In the genomic region with DNA sequence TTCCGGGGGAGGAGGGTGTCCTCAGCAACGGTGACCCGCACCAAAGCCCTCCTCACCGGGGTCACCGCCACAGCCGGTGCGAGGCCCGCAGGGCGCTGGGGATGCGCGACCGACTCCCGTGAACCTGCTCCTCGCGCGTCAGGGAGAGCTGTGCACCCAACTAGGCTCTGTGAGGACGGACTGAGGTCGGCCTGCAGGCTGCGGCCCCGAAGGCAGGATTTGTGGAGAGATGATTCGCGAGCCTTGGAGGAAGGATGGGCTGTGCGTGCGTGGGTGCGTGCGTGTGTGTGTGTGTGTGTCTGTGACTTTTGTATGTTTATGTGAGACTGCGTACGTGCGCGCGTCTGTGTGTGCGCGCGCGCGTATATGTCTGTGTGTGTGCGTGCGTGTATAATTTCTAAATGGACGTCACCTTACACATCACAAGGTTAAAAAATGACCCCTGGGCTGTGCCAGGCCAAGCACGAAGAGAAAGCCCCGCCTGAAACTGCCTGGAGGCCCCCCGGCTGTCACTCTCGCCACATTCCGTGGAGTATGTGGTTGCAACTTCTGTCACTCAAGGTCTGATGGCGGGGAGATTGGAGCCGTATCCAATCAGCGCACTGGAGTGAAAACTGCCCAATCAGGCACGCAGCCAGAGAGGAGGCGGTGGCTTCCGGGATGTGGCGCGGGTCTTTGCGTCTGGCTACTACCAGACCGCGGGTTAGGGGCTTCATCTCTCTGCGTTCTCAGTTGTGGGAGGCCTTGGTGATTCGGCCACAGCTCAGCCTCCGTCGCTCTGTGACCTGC, we compare ENCODE assay signal across 8 cellular contexts. TPM values are rescaled to one million over a fixed set of nuclear protein-coding genes. Genes with fewer than 3 reads are reported as not detected.
DNase-seq lines count a peak whose midpoint lies in the region; ATAC-seq, FAIRE-seq and TF ChIP-seq lines count a peak whose summit lies in the region.

TSS of gene ZNF141 (plus strand) at position 672 of the 789 bp plus-strand sequence. CDS start 170 bp downstream, outside the sequence.

- CTCF ChIA-PET in HepG2 (lab: Yijun Ruan, JAX; ENCODE audit: low intra/inter-chr PET ratio, low total read pairs): no interaction called here

- H3K4me3 ChIP-seq in liver (ENCODE audit: low read depth in 1 of 3, low read length in 3 of 3) (peak within 1 kb of the TSS; percentile 77 to 97 (median 95)), HepG2 (replicated peaks in 1 of 3; ENCODE audit: insufficient read depth in 1 of 3, low read depth in 2 of 3, low read length in 3 of 3) (no peak within 1 kb of the TSS)

- TF ChIP-seq CTCF in liver (IDR thresholded peaks at IDR 0.05; ENCODE audit: low read depth, low read length, missing input control) (no peak), HepG2 (CRISPR knock-in tag; IDR thresholded peaks at IDR 0.05) (no peak)

- H3K9me3 ChIP-seq in liver (ENCODE audit: control insufficient read depth in 4 of 4, low read length in 3 of 4) (peaks cover 15 to 22% (median 16%) of the 10 kb centered on the region in 4 donors), HepG2 (ENCODE audit: low read length) (peaks cover 87% of the 10 kb centered on the region)

- no peak for FAIRE-seq in HepG2 (lab: Jason Lieb, UNC)

- TF ChIP-seq RAD21 in liver (IDR thresholded peaks at IDR 0.05): no peak
- no peak for TF ChIP-seq RAD21 in HepG2 (CRISPR knock-in tag; IDR thresholded peaks at IDR 0.05)

- intact Hi-C loops in HepG2 (cut with micrococcal nuclease; ENCODE audit: unreplicated experiment): no loop called here

- TF ChIP-seq EP300 in HepG2 (IDR thresholded peaks at IDR 0.05; ENCODE audit: low read depth in 2 of 2, low read length in 2 of 2) (no peak), HepG2 (CRISPR knock-in tag; IDR thresholded peaks at IDR 0.05; ENCODE audit: borderline replicate concordance) (no peak)

- POLR2A ChIA-PET in HepG2 (lab: Yijun Ruan, JAX): no interaction called here

- peaks cover 0 to 8% (median 5%) of the 10 kb centered on the region in 4 donors for H3K36me3 ChIP-seq in liver (ENCODE audit: control insufficient read depth in 4 of 4, insufficient read depth in 3 of 4, low read depth in 1 of 4, low read length in 3 of 4)
- H3K36me3 ChIP-seq in HepG2 (replicated peaks in 1 of 2; ENCODE audit: control insufficient read depth in 1 of 2, insufficient read depth in 2 of 2, low read length in 2 of 2): no peaks in the 10 kb centered on the region

- H3K9ac ChIP-seq in liver (ENCODE audit: low read depth in 1 of 2, low read length in 2 of 2) (peak within 1 kb of the TSS; percentile 52 to 86), HepG2 (ENCODE audit: insufficient read depth, low read depth, low read length) (no peak within 1 kb of the TSS)

- H3K79me2 ChIP-seq in HepG2 (ENCODE audit: insufficient read depth, low read length): no peaks in the 10 kb centered on the region

- no peak within 1 kb of the TSS for H3K4me2 ChIP-seq in HepG2 (ENCODE audit: low read depth, low read length)

- H3K27me3 ChIP-seq in liver (ENCODE audit: control insufficient read depth in 4 of 4, insufficient read depth in 4 of 4, low read length in 3 of 4) (no peaks in the 10 kb centered on the region), HepG2 (ENCODE audit: control insufficient read depth in 1 of 2, insufficient read depth in 2 of 2, low read length in 2 of 2) (no peaks in the 10 kb centered on the region)

- under 1% methylated on average over 59 of the region's 59 CpGs for WGBS in liver
- 76% methylated on average over 49 of the region's 59 CpGs for WGBS in HepG2 (ENCODE audit: low lambda C conversion rate)

- no peak; the same call in 2 of the 3 replicates for ATAC-seq in HepG2
- peak; percentile 96 for ATAC-seq in HG03060 (IDR thresholded peaks at IDR 0.05; ENCODE audit: low read depth, unreplicated experiment)

- no TSS peak for BruUV-seq in HepG2 (replicated peaks; lab: Mats Ljungman, UMichigan)

- in situ Hi-C loops in HepG2 (cut with HindIII; ENCODE audit: extremely low pct_ligation_motif_present, low pct_unique_long_range_greater_than_20kb): no loop called here

- H3K4me1 ChIP-seq in liver (ENCODE audit: control insufficient read depth in 4 of 4, insufficient read depth in 4 of 4, low read length in 3 of 4): peaks cover 4 to 12% (median 8%) of the 10 kb centered on the region in 4 donors
- no peaks in the 10 kb centered on the region for H3K4me1 ChIP-seq in HepG2 (ENCODE audit: insufficient read depth, low read length)

- peak within 1 kb of the TSS; percentile 86 to 97 for H3K27ac ChIP-seq in liver (ENCODE audit: low read depth in 1 of 2, low read length in 2 of 2)
- H3K27ac ChIP-seq in HepG2 (ENCODE audit: extremely low read length, insufficient read depth, low read length): no peak within 1 kb of the TSS

- no peaks in the 10 kb centered on the region for H4K20me1 ChIP-seq in HepG2 (ENCODE audit: insufficient read depth, low read length)

- no peak for DNase-seq in HepG2 (ENCODE audit: low spot score)
- DNase-seq in NCI-H2196 (lab: John Stamatoyannopoulos, UW; ENCODE audit: unreplicated experiment): peak; percentile 93
- peak; percentile 84 for DNase-seq in activated CD4-positive, CD25-positive, alpha-beta regulatory T cell treated with anti-CD3 and anti-CD28 coated beads, Interleukin-2, amount 50 U/mL, for 72 hours
- DNase-seq in cerebellar cortex (ENCODE audit: low spot score): peak; percentile 99
- peak; percentile 99 for DNase-seq in iris pigment epithelial cell (ENCODE audit: low read depth)
- peak; percentile 80 for DNase-seq in stimulated activated CD4-positive, alpha-beta T cell treated with anti-CD3 and anti-CD28 coated beads, Interleukin-12 subunit alpha, Interleukin-12 subunit beta, amount 100 ng/mL, for 4 hours

- no peak within 1 kb of the TSS for H2AFZ ChIP-seq in HepG2 (ENCODE audit: low read length)

- TF ChIP-seq POLR2A in HepG2 (IDR thresholded peaks at IDR 0.05; ENCODE audit: insufficient read depth in 1 of 2, low read depth in 2 of 2, low read length in 2 of 2): no peak

TF ChIP-seq in liver, 16 proteins besides CTCF, POLR2A, EP300 and RAD21 (continues in another document):
- peak; percentile 60 to 62 for TF ChIP-seq RXRA (IDR thresholded peaks at IDR 0.05)
- peak in 1 of 2 donors; percentile 16 for TF ChIP-seq JUND (IDR thresholded peaks at IDR 0.05)
- no peak for TF ChIP-seq FOXA2 (IDR thresholded peaks at IDR 0.05)
- TF ChIP-seq TAF1 (conservative IDR thresholded peaks at IDR 0.05): no peak

TF ChIP-seq in HepG2, 621 proteins besides CTCF, POLR2A, EP300 and RAD21 (continues in another document):
- TF ChIP-seq ZNF451 (CRISPR knock-in tag; IDR thresholded peaks at IDR 0.05): no peak
- TF ChIP-seq ARHGAP35 (CRISPR knock-in tag; IDR thresholded peaks at IDR 0.05; ENCODE audit: borderline replicate concordance): no peak
- no peak for TF ChIP-seq ZNF75D (CRISPR knock-in tag; IDR thresholded peaks at IDR 0.05; ENCODE audit: borderline replicate concordance)
- TF ChIP-seq, protein P1, sequence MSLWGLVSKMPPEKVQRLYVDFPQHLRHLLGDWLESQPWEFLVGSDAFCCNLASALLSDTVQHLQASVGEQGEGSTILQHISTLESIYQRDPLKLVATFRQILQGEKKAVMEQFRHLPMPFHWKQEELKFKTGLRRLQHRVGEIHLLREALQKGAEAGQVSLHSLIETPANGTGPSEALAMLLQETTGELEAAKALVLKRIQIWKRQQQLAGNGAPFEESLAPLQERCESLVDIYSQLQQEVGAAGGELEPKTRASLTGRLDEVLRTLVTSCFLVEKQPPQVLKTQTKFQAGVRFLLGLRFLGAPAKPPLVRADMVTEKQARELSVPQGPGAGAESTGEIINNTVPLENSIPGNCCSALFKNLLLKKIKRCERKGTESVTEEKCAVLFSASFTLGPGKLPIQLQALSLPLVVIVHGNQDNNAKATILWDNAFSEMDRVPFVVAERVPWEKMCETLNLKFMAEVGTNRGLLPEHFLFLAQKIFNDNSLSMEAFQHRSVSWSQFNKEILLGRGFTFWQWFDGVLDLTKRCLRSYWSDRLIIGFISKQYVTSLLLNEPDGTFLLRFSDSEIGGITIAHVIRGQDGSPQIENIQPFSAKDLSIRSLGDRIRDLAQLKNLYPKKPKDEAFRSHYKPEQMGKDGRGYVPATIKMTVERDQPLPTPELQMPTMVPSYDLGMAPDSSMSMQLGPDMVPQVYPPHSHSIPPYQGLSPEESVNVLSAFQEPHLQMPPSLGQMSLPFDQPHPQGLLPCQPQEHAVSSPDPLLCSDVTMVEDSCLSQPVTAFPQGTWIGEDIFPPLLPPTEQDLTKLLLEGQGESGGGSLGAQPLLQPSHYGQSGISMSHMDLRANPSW (CRISPR knock-in tag; IDR thresholded peaks at IDR 0.05; ENCODE audit: borderline replicate concordance): no peak
- no peak for TF ChIP-seq NONO (IDR thresholded peaks at IDR 0.05)
- no peak for TF ChIP-seq NONO (CRISPR knock-in tag; conservative IDR thresholded peaks at IDR 0.05)

RNA-seq across cellular contexts. Expression of gene ZNF141, which starts in this region (rescaled TPM):
- total RNA-seq in liver: 10 to 100 TPM; 12.4 to 15.4 TPM
- polyA plus RNA-seq in liver: 1 to 10 TPM; 2.1 to 3.1 TPM
- total RNA-seq in HepG2 (2016; rRNA removed; fragmentation: Illumina TruSeq; extraction: Trizol): not detected in 2 replicates
- total RNA-seq in HepG2 (2016; cell fraction: cytosol; rRNA removed; fragmentation: Illumina TruSeq; extraction: Trizol; ENCODE audit: low read depth): not detected in 2 replicates
- not detected in 2 replicates for total RNA-seq in HepG2 (2016; cell fraction: insoluble cytoplasmic fraction; rRNA removed; fragmentation: Illumina TruSeq; extraction: Trizol)
- not detected in 2 replicates for total RNA-seq in HepG2 (2016; cell fraction: membrane; rRNA removed; fragmentation: Illumina TruSeq; extraction: Trizol)
- not detected in 2 replicates for total RNA-seq in HepG2 (2016; cell fraction: nucleus; rRNA removed; fragmentation: Illumina TruSeq; extraction: Trizol)
- not detected in 2 replicates for polyA plus RNA-seq in HepG2 (2011; rRNA removed)
- polyA plus RNA-seq in HepG2 (2011; cell fraction: cytosol; rRNA removed): not detected in 2 replicates
- not detected in 2 replicates for polyA plus RNA-seq in HepG2 (2011; cell fraction: nucleus; rRNA removed)
- polyA plus RNA-seq in HepG2 (2012): not detected in 2 replicates
- polyA plus RNA-seq in HepG2 (2016; cell fraction: cytosol; fragmentation: Illumina TruSeq; extraction: Trizol; ENCODE audit: low read depth): not detected in 2 replicates
- not detected in 2 replicates for polyA plus RNA-seq in HepG2 (2016; cell fraction: insoluble cytoplasmic fraction; fragmentation: Illumina TruSeq; extraction: Trizol; ENCODE audit: low read depth)
- not detected in 2 replicates for polyA plus RNA-seq in HepG2 (2016; cell fraction: membrane; fragmentation: Illumina TruSeq; extraction: Trizol; ENCODE audit: low read depth)
- polyA plus RNA-seq in HepG2 (2016; cell fraction: nucleus; fragmentation: Illumina TruSeq; extraction: Trizol; ENCODE audit: insufficient read depth, low read depth): not detected in 2 replicates
- polyA minus RNA-seq in HepG2 (2011; rRNA and poly(A)+ RNA removed; ENCODE audit: low replicate concordance): not detected in 2 replicates
- not detected in 2 replicates for polyA minus RNA-seq in HepG2 (2011; cell fraction: cytosol; rRNA and poly(A)+ RNA removed)
- polyA minus RNA-seq in HepG2 (2011; cell fraction: nucleus; rRNA and poly(A)+ RNA removed): not detected in 2 replicates

Comparison
In these comparisons a context has a peak if more than half of its experiments do, and no peak if none do; other contexts are left out.
1. RNA of gene ZNF141 (total RNA-seq): 12.4 to 15.4 TPM in liver; not detected in HepG2; every median in the first group is over 10 times any median in the second.
2. H3K4me3 ChIP-seq: peak in liver (3 of 3); none in HepG2 (0 of 3).